Comparison of ENCODE assay signal across 32 cellular contexts in genomic region chr15:35166730-35167359, GRCh38.
A peak's percentile ranks its signal among the peaks of the same experiment; 100 is the strongest.
DNase-seq lines count a peak whose midpoint lies in the region; ATAC-seq and TF ChIP-seq lines count a peak whose summit lies in the region.
"Had no signal": no experiment of that assay in that cellular context is flagged by ENCODE, and none has a peak within 500 bp of the region (broad histone marks: within the 10 kb centered on the region; RNA-seq: fewer than 3 reads in every experiment).

No MANE protein-coding gene starts in this region.

- H3K79me2 ChIP-seq in PC-3 (ENCODE audit: low read length) = no peaks in the 10 kb centered on the region

- H3K4me1 ChIP-seq in PC-3 (ENCODE audit: insufficient read depth, low read length) = peaks cover 12% of the 10 kb centered on the region
- H3K4me1 ChIP-seq in testis = no peaks in the 10 kb centered on the region
- H3K4me1 ChIP-seq: esophagus squamous epithelium, left lung, right atrium auricular region, spleen, uterus had no signal

- TF ChIP-seq POLR2A in testis (IDR thresholded peaks at IDR 0.05) = no peak

- H3F3A ChIP-seq in PC-3 (ENCODE audit: low read length, unreplicated experiment) = peaks cover 6% of the 10 kb centered on the region

- H3K9me3 ChIP-seq in PC-3 (ENCODE audit: low read length) = no peaks in the 10 kb centered on the region
- H3K9me3 ChIP-seq in testis = no peaks in the 10 kb centered on the region
- H3K9me3 ChIP-seq: esophagus squamous epithelium, gastroesophageal sphincter, left lung, right atrium auricular region, SJCRH30, spleen, thoracic aorta, uterus had no signal

- H4K20me1 ChIP-seq in PC-3 (ENCODE audit: low read length) = no peaks in the 10 kb centered on the region

- no peak overlapping the region for H3K4me3 ChIP-seq in PC-3 (ENCODE audit: low read length)
- no peak overlapping the region for H3K4me3 ChIP-seq in testis
- H3K4me3 ChIP-seq: esophagus squamous epithelium, gastroesophageal sphincter, left lung, right atrium auricular region, SJCRH30, spleen, thoracic aorta, uterus had no signal

- no peaks in the 10 kb centered on the region for H3K36me3 ChIP-seq in PC-3 (ENCODE audit: low read depth, low read length)
- H3K36me3 ChIP-seq in testis (ENCODE audit: low read depth, missing control alignments) = no peaks in the 10 kb centered on the region
- H3K36me3 ChIP-seq: esophagus squamous epithelium, gastroesophageal sphincter, left lung, right atrium auricular region, SJCRH30, spleen, thoracic aorta, uterus had no signal

- no TSS peak for BruUV-seq in PC-3 (replicated peaks; lab: Mats Ljungman, UMichigan)

- POLR2A ChIA-PET in PC-3 (lab: Charles Lee; ENCODE audit: unreplicated experiment) = interaction anchor here (0.5 kb wide), 1 partner anchor 76 kb away, joined by 3 read pairs; no protein-coding TSS in a partner anchor

- 90 to 94% methylated on average over 3 of the region's 3 CpGs for WGBS in testis, 2 donors

- H2AFZ ChIP-seq in PC-3 (ENCODE audit: low read length) = no peak overlapping the region

- TF ChIP-seq CTCF in PC-3 (conservative IDR thresholded peaks at IDR 0.05; ENCODE audit: low read depth, low read length) (no peak), testis (IDR thresholded peaks at IDR 0.05) (no peak)

- no peak overlapping the region for H3K27ac ChIP-seq in PC-3 (ENCODE audit: low read length)
- no peak overlapping the region for H3K27ac ChIP-seq in testis
- H3K27ac ChIP-seq: esophagus squamous epithelium, gastroesophageal sphincter, left lung, right atrium auricular region, SJCRH30, spleen, thoracic aorta had no signal

- intact Hi-C loops in PC-3 (cut with micrococcal nuclease) (no loop called here), testis (cut with DNase I; ENCODE audit: low total_unique reads) (no loop called here)

- no peaks in the 10 kb centered on the region for H3K27me3 ChIP-seq in PC-3 (ENCODE audit: low read length)
- no peaks in the 10 kb centered on the region for H3K27me3 ChIP-seq in testis
- H3K27me3 ChIP-seq: esophagus squamous epithelium, gastroesophageal sphincter, left lung, right atrium auricular region, spleen, uterus had no signal

- DNase-seq in EH (ENCODE audit: low read depth) = peak; percentile 54
- DNase-seq in PC-3 = no peak
- DNase-seq in cerebellar cortex (ENCODE audit: low spot score) = peak; percentile 63
- DNase-seq in iris pigment epithelial cell (ENCODE audit: low read depth) = peak; percentile 37
- DNase-seq in GM19238 (ENCODE audit: insufficient read length, low spot score) = no peak
- no peak for DNase-seq in testis
- DNase-seq: activated CD4-positive, alpha-beta memory T cell treated with anti-CD3 and anti-CD28 coated beads for 36 hours; activated CD4-positive, CD25-positive, alpha-beta regulatory T cell treated with anti-CD3 and anti-CD28 coated beads, Interleukin-2, amount 50 U/mL, for 72 hours; activated naive CD8-positive, alpha-beta T cell treated with anti-CD3 and anti-CD28 coated beads, Interleukin-2, amount 50 U/mL, for 24 hours; activated T-cell treated with anti-CD3 and anti-CD28 coated beads, Interleukin-2, amount 50 U/mL, for 72 hours; caudate nucleus; CD8-positive, alpha-beta T cell; dermis blood vessel endothelial cell; DMS 273 treated with DMSO at 0.1 percent for 48 hours; EL; esophagus squamous epithelium; hypothalamus; left lung; NCI-H446 treated with DMSO at 0.1 percent for 48 hours; NCI-H774; RPMI8226; SJCRH30; spleen; stimulated activated CD4-positive, alpha-beta T cell treated with anti-CD3 and anti-CD28 coated beads, Interleukin-2, amount 100 ng/mL, for 24 hours; T1000; uterus had no signal

- ATAC-seq in PC-3 (peak; percentile 18; the same call in 1 of the 2 replicates), HG02840 (IDR thresholded peaks at IDR 0.05; ENCODE audit: low FRiP score, unreplicated experiment) (no peak), GM19452 (IDR thresholded peaks at IDR 0.05; ENCODE audit: unreplicated experiment) (no peak)
- ATAC-seq: activated naive CD8-positive, alpha-beta T cell treated with anti-CD3 and anti-CD28 coated beads, Interleukin-2, amount 50 U/mL, for 24 hours; activated T-cell treated with anti-CD3 and anti-CD28 coated beads, Interleukin-2, amount 50 U/mL, for 72 hours; CD8-positive, alpha-beta T cell; gastroesophageal sphincter; HCT116; left lung had no signal

- no peak overlapping the region for H3K9ac ChIP-seq in PC-3 (ENCODE audit: low read length)

- no peak overlapping the region for H3K4me2 ChIP-seq in PC-3 (ENCODE audit: low read length)

- no peaks in the 10 kb centered on the region for H3K9me2 ChIP-seq in PC-3 (replicated peaks; ENCODE audit: low read length)

- CTCF ChIA-PET in PC-3 (lab: Charles Lee) = interaction anchor here (0.7 kb wide), 2 partner anchors 127 to 520 kb away, joined by 4 to 7 read pairs; no protein-coding TSS in a partner anchor

Comparison
In these comparisons a context has a peak if more than half of its experiments do, and no peak if none do; other contexts are left out.
1. DNase-seq: peak in EH (single experiment), cerebellar cortex (single experiment) and iris pigment epithelial cell (single experiment); none in PC-3 (single experiment), GM19238 (single experiment) and testis (single experiment).